In the genomic region with DNA sequence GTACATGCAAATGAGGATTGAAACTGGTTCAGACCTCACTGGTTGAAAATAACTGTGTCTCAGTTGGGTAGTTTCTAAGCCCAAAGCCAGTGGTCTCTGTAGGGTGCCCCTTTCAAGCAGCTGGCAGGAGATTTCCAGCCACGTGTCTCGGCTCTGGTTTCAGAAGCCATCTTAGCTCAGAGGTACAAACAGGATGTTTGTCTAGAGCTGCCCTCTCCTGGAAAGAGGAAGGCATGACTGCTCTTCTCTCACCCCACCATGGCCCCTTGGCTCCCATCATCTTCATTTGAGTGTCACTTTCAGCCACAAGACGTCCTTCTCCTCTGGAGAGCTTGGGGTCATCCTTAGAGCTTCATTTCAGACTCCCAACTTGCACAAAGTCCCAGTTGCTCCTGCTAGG, we compare ENCODE assay signal across 1 cellular context.
TF ChIP-seq lines count a peak whose summit lies in the region.

No MANE protein-coding gene starts in this region.

TF ChIP-seq in H1, 55 proteins besides CTCF, POLR2A, EP300 and RAD21 (continued from another document):
- TF ChIP-seq, protein P1, sequence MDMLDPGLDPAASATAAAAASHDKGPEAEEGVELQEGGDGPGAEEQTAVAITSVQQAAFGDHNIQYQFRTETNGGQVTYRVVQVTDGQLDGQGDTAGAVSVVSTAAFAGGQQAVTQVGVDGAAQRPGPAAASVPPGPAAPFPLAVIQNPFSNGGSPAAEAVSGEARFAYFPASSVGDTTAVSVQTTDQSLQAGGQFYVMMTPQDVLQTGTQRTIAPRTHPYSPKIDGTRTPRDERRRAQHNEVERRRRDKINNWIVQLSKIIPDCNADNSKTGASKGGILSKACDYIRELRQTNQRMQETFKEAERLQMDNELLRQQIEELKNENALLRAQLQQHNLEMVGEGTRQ (IDR thresholded peaks at IDR 0.05; ENCODE audit: low read length), result peak; percentile 21; the same call in 1 of the 2 replicates
- TF ChIP-seq, protein P2, sequence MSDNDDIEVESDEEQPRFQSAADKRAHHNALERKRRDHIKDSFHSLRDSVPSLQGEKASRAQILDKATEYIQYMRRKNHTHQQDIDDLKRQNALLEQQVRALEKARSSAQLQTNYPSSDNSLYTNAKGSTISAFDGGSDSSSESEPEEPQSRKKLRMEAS (IDR thresholded peaks at IDR 0.05), result peak; percentile 82
- TF ChIP-seq, protein P3, sequence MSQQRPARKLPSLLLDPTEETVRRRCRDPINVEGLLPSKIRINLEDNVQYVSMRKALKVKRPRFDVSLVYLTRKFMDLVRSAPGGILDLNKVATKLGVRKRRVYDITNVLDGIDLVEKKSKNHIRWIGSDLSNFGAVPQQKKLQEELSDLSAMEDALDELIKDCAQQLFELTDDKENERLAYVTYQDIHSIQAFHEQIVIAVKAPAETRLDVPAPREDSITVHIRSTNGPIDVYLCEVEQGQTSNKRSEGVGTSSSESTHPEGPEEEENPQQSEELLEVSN (IDR thresholded peaks at IDR 0.05), result peak; percentile 48; the same call in 1 of the 2 replicates
